ENCODE assay signal across 20 cellular contexts in genomic region chr2:175698076-175698475, GRCh38.
DNase-seq lines count a peak whose midpoint lies in the region; ATAC-seq and TF ChIP-seq lines count a peak whose summit lies in the region.
"Had no signal": no experiment of that assay in that cellular context is flagged by ENCODE, and none has a peak within 500 bp of the region (broad histone marks: within the 10 kb centered on the region; RNA-seq: fewer than 3 reads in every experiment).

No MANE protein-coding gene starts in this region.

- DNase-seq in MCF 10A (ENCODE audit: unreplicated experiment) = peak; percentile 16
- DNase-seq in breast epithelium (ENCODE audit: low spot score in 2 of 2) = no peak
- DNase-seq in MG63 = peak; percentile 45
- DNase-seq in SK-MEL-5 (ENCODE audit: low read depth, low spot score) = peak; percentile 95
- peak; percentile 18 for DNase-seq in retinal pigment epithelial cell (ENCODE audit: low read depth)
- DNase-seq in cortex of kidney (lab: John Stamatoyannopoulos, UW) = no peak
- no peak for DNase-seq in T-cell
- DNase-seq: C1 segment of cervical spinal cord; EL; HFFc6; IMR-90; Kasumi-1; NCI-H1436; NCI-H2081; NCI-H2227 treated with DMSO at 0.1 percent for 48 hours; NCI-H524; NK-92 treated with Interleukin-12 subunit alpha and Interleukin-12 subunit beta, amount 100 ng/mL, for 24 hours had no signal

- H3K9me3 ChIP-seq in breast epithelium (no peaks in the 10 kb centered on the region), MG63 (no peaks in the 10 kb centered on the region)
- H3K9me3 ChIP-seq: A549, SJSA1 had no signal

- TF ChIP-seq POLR2A in breast epithelium (IDR thresholded peaks at IDR 0.05) = no peak

- H3K36me3 Mint-ChIP-seq in MCF 10A (ENCODE audit: insufficient read depth, unreplicated experiment) (no peaks in the 10 kb centered on the region), T-cell (no peaks in the 10 kb centered on the region)

- no peak for ATAC-seq in HG03139 (IDR thresholded peaks at IDR 0.05; ENCODE audit: unreplicated experiment)
- no peak for ATAC-seq in T-cell (replicated peaks in 1 of 4)
- ATAC-seq: A549 had no signal

- H3K4me3 Mint-ChIP-seq in MCF 10A (ENCODE audit: unreplicated experiment) (no peak overlapping the region), T-cell (no peak overlapping the region)
- H3K4me3 Mint-ChIP-seq: HFFc6 had no signal

- peaks cover 0 to 8% of the 10 kb centered on the region in 2 donors for H3K27me3 ChIP-seq in breast epithelium
- H3K27me3 ChIP-seq in MG63 = no peaks in the 10 kb centered on the region

- in situ Hi-C loops in SK-MEL-5 (cut with HindIII; ENCODE audit: low pct_unique_long_range_greater_than_20kb, low sequenced_read_pairs) = no loop called here

- POLR2A ChIA-PET in MCF 10A (lab: Yijun Ruan, JAX) (no interaction called here), T-cell (lab: Charles Lee) (no interaction called here)

- H3K9me3 Mint-ChIP-seq in MCF 10A (ENCODE audit: unreplicated experiment) = no peaks in the 10 kb centered on the region
- H3K9me3 Mint-ChIP-seq in T-cell = peaks cover 0 to 4% (median 0%) of the 10 kb centered on the region in 3 donors
- H3K9me3 Mint-ChIP-seq: HFFc6 had no signal

- no peak overlapping the region for H3K27ac Mint-ChIP-seq in MCF 10A (ENCODE audit: low read depth, unreplicated experiment)
- no peak overlapping the region for H3K27ac Mint-ChIP-seq in T-cell
- H3K27ac Mint-ChIP-seq: HFFc6 had no signal

- no peak overlapping the region for H3K27ac ChIP-seq in breast epithelium
- H3K27ac ChIP-seq: A549, SJSA1 had no signal

- intact Hi-C loops in MCF 10A (cut with micrococcal nuclease) (no loop called here), breast epithelium (cut with DNase I; ENCODE audit: low total_unique reads) (no loop called here)

- no peaks in the 10 kb centered on the region for H3K4me1 ChIP-seq in breast epithelium
- H3K4me1 ChIP-seq: A549, SJSA1 had no signal

- H3K36me3 ChIP-seq in breast epithelium = no peaks in the 10 kb centered on the region
- H3K36me3 ChIP-seq in MG63 = no peaks in the 10 kb centered on the region
- H3K36me3 ChIP-seq: SJSA1 had no signal

- CTCF ChIA-PET in MCF 10A (lab: Yijun Ruan, JAX) (interaction anchor here (0.7 to 1.1 kb wide), 4 partner anchors 10 to 399 kb away, joined by 3 to 5 read pairs (median 4); no protein-coding TSS in a partner anchor), T-cell (lab: Charles Lee) (no interaction called here)

- no peak overlapping the region for H3K4me3 ChIP-seq in breast epithelium
- no peak overlapping the region for H3K4me3 ChIP-seq in MG63
- H3K4me3 ChIP-seq in retinal pigment epithelial cell (ENCODE audit: low read length) = no peak overlapping the region
- H3K4me3 ChIP-seq: A549, SJSA1 had no signal

- TF ChIP-seq CTCF in MCF 10A (IDR thresholded peaks at IDR 0.05; ENCODE audit: unreplicated experiment) (no peak), breast epithelium (IDR thresholded peaks at IDR 0.05) (no peak), retinal pigment epithelial cell (conservative IDR thresholded peaks at IDR 0.05; ENCODE audit: low read depth, low read length) (no peak)

- H3K27me3 Mint-ChIP-seq in MCF 10A (ENCODE audit: insufficient read depth, unreplicated experiment) (peaks cover 44% of the 10 kb centered on the region), T-cell (peaks cover 22 to 36% of the 10 kb centered on the region in 2 donors)

- BruUV-seq in MCF 10A (replicated peaks; lab: Mats Ljungman, UMichigan) = no TSS peak

- H3K4me1 Mint-ChIP-seq in MCF 10A (ENCODE audit: insufficient read depth, unreplicated experiment) = no peaks in the 10 kb centered on the region
- no peaks in the 10 kb centered on the region for H3K4me1 Mint-ChIP-seq in T-cell

Comparison
In these comparisons a context has a peak if more than half of its experiments do, and no peak if none do; other contexts are left out.
1. DNase-seq: peak in MCF 10A (single experiment), MG63 (single experiment), SK-MEL-5 (single experiment) and retinal pigment epithelial cell (single experiment); none in breast epithelium (0 of 2), cortex of kidney (single experiment) and T-cell (0 of 34).